Comparison of ENCODE assay signal across 9 cellular contexts in the genomic region with DNA sequence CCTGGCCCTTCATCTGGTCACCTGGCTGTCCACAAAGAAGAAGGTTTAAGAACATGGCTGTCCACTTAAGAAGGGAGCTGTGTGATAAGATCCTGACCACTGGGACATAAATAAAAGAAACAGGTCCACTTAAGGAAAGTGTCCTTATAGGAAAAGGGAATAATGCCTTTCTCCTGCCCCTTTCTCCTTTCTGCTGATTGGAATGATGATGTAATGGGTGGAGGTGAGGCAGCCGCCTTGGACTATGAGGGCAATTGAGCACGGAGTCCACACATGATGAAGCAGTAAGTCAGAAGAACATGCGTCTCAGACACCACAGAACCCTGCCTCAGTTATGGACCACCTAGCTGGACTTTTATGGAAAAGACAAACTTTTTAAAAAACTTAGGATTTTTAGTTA.
"Had no signal": no experiment of that assay in that cellular context is flagged by ENCODE, and none has a peak within 500 bp of the region (broad histone marks: within the 10 kb centered on the region; RNA-seq: fewer than 3 reads in every experiment).

No MANE protein-coding gene starts in this region.

- H3K4me1 ChIP-seq: HAP-1 had no signal

- H3K9me3 ChIP-seq: HAP-1 had no signal

- DNase-seq: GM23248, H7, H9, HCEC 1CT, HFFc6 had no signal

- H3K4me2 ChIP-seq: GM23338 had no signal

- H3K9ac ChIP-seq: GM23248 had no signal

- H2AFZ ChIP-seq: GM23248, GM23338 had no signal

- FAIRE-seq: H54 had no signal

- H3K4me3 ChIP-seq: GM23248, GM23338, HAP-1 had no signal

- H3K27ac ChIP-seq: GM23248 had no signal

- H3K36me3 ChIP-seq: HAP-1 had no signal

- ATAC-seq: GM23338, HCT116 had no signal
